29 cellular contexts compared by ENCODE assay signal in genomic region chr10:104099274-104099673, GRCh38. TPM values are rescaled to one million over a fixed set of nuclear protein-coding genes. Genes with fewer than 3 reads are reported as not detected.
DNase-seq lines count a peak whose midpoint lies in the region; ATAC-seq, FAIRE-seq and TF ChIP-seq lines count a peak whose summit lies in the region.
"Had no signal": no experiment of that assay in that cellular context is flagged by ENCODE, and none has a peak within 500 bp of the region (broad histone marks: within the 10 kb centered on the region; RNA-seq: fewer than 3 reads in every experiment).

No MANE protein-coding gene starts in this region.

- ATAC-seq in natural killer cell treated with Interleukin-12 subunit alpha and Interleukin-12 subunit beta and Interleukin-15 and Interleukin-18, amount 100 ng/mL, for 72 hours: no peak
- ATAC-seq: gastroesophageal sphincter, left colon, mucosa of descending colon, natural killer cell, upper lobe of right lung had no signal

- peaks cover 4% of the 10 kb centered on the region for H3K9me3 Mint-ChIP-seq in astrocyte (ENCODE audit: unreplicated experiment)
- H3K9me3 Mint-ChIP-seq in natural killer cell treated with Interleukin-12 subunit alpha and Interleukin-12 subunit beta and Interleukin-15 and Interleukin-18, amount 100 ng/mL, for 72 hours: no peaks in the 10 kb centered on the region
- H3K9me3 Mint-ChIP-seq: natural killer cell had no signal

- H3K27ac ChIP-seq in astrocyte (ENCODE audit: low read depth, low read length): peak overlapping the region; percentile 55
- no peak overlapping the region for H3K27ac ChIP-seq in smooth muscle cell (ENCODE audit: low read depth)
- no peak overlapping the region for H3K27ac ChIP-seq in esophagus muscularis mucosa (replicated peaks in 1 of 4)
- H3K27ac ChIP-seq in tibial nerve: no peak overlapping the region
- H3K27ac ChIP-seq: C4-2B, gastroesophageal sphincter, Peyer's patch, suprapubic skin, upper lobe of right lung had no signal

- H2AFZ ChIP-seq in astrocyte (ENCODE audit: low read depth, low read length) (no peak overlapping the region), smooth muscle cell (ENCODE audit: low read depth) (no peak overlapping the region)

- H3K4me2 ChIP-seq in astrocyte (ENCODE audit: low read length): peak overlapping the region; percentile 43
- H3K4me2 ChIP-seq in smooth muscle cell: peak overlapping the region; percentile 19

- H3K36me3 ChIP-seq in astrocyte (ENCODE audit: insufficient read depth, low read length): no peaks in the 10 kb centered on the region
- H3K36me3 ChIP-seq in smooth muscle cell (ENCODE audit: low read depth): no peaks in the 10 kb centered on the region
- no peaks in the 10 kb centered on the region for H3K36me3 ChIP-seq in esophagus muscularis mucosa
- H3K36me3 ChIP-seq in tibial nerve: no peaks in the 10 kb centered on the region
- H3K36me3 ChIP-seq: gastroesophageal sphincter, Peyer's patch, suprapubic skin, upper lobe of right lung had no signal

- H3K27me3 Mint-ChIP-seq in astrocyte (ENCODE audit: low read depth, unreplicated experiment): peaks cover 2% of the 10 kb centered on the region
- peaks cover 5 to 7% of the 10 kb centered on the region in 2 donors for H3K27me3 Mint-ChIP-seq in natural killer cell treated with Interleukin-12 subunit alpha and Interleukin-12 subunit beta and Interleukin-15 and Interleukin-18, amount 100 ng/mL, for 72 hours
- H3K27me3 Mint-ChIP-seq: activated T-cell treated with anti-CD3 and anti-CD28 coated beads, Interleukin-2, amount 50 U/mL, for 24 hours had no signal

- no peak for TF ChIP-seq CTCF in astrocyte (IDR thresholded peaks at IDR 0.05; ENCODE audit: insufficient read depth, low read depth, low read length)
- TF ChIP-seq CTCF in fibroblast of mammary gland (conservative IDR thresholded peaks at IDR 0.05; ENCODE audit: control insufficient read depth, insufficient read depth, low read depth, low read length): no peak
- no peak for TF ChIP-seq CTCF in smooth muscle cell (IDR thresholded peaks at IDR 0.05; ENCODE audit: borderline replicate concordance, insufficient read depth, poor library complexity, severe bottlenecking)
- no peak for TF ChIP-seq CTCF in esophagus muscularis mucosa (IDR thresholded peaks at IDR 0.05)
- no peak for TF ChIP-seq CTCF in tibial nerve (IDR thresholded peaks at IDR 0.05)

- H3K79me2 ChIP-seq in astrocyte (ENCODE audit: insufficient read depth, low read length) (no peaks in the 10 kb centered on the region), smooth muscle cell (ENCODE audit: low read depth) (no peaks in the 10 kb centered on the region)

- H3K27ac Mint-ChIP-seq in astrocyte (ENCODE audit: unreplicated experiment): peak overlapping the region; percentile 47
- no peak overlapping the region for H3K27ac Mint-ChIP-seq in natural killer cell treated with Interleukin-12 subunit alpha and Interleukin-12 subunit beta and Interleukin-15 and Interleukin-18, amount 100 ng/mL, for 72 hours
- H3K27ac Mint-ChIP-seq: activated B cell treated with CpG ODN at 0.5 μM for 24 hours; activated CD4-positive, alpha-beta T cell treated with anti-CD3 and anti-CD28 coated beads, Interleukin-2, amount 10 ng/mL, durations not matched to agents 7 days and 5 days; activated naive CD8-positive, alpha-beta T cell treated with anti-CD3 and anti-CD28 coated beads, Interleukin-2, amount 10 ng/mL, durations not matched to agents 7 days and 5 days; activated T-cell treated with anti-CD3 and anti-CD28 coated beads, Interleukin-2, amount 50 U/mL, for 24 hours; natural killer cell had no signal

- intact Hi-C loops in esophagus muscularis mucosa (cut with DNase I): no loop called here

- no peak overlapping the region for H3K4me3 Mint-ChIP-seq in astrocyte (ENCODE audit: unreplicated experiment)
- H3K4me3 Mint-ChIP-seq in natural killer cell treated with Interleukin-12 subunit alpha and Interleukin-12 subunit beta and Interleukin-15 and Interleukin-18, amount 100 ng/mL, for 72 hours: no peak overlapping the region
- H3K4me3 Mint-ChIP-seq: activated B cell treated with CpG ODN at 0.5 μM for 24 hours; activated CD4-positive, alpha-beta T cell treated with anti-CD3 and anti-CD28 coated beads, Interleukin-2, amount 10 ng/mL, durations not matched to agents 7 days and 5 days; activated naive CD8-positive, alpha-beta T cell treated with anti-CD3 and anti-CD28 coated beads, Interleukin-2, amount 10 ng/mL, durations not matched to agents 7 days and 5 days; activated T-cell treated with anti-CD3 and anti-CD28 coated beads, Interleukin-2, amount 50 U/mL, for 24 hours; natural killer cell had no signal

- FAIRE-seq in astrocyte (lab: Jason Lieb, UNC): no peak

- peaks cover 2% of the 10 kb centered on the region for H3K36me3 Mint-ChIP-seq in astrocyte (ENCODE audit: low read depth, unreplicated experiment)
- no peaks in the 10 kb centered on the region for H3K36me3 Mint-ChIP-seq in natural killer cell treated with Interleukin-12 subunit alpha and Interleukin-12 subunit beta and Interleukin-15 and Interleukin-18, amount 100 ng/mL, for 72 hours
- H3K36me3 Mint-ChIP-seq: activated naive CD8-positive, alpha-beta T cell treated with anti-CD3 and anti-CD28 coated beads, Interleukin-2, amount 10 ng/mL, durations not matched to agents 7 days and 5 days; natural killer cell had no signal

- peaks cover 9% of the 10 kb centered on the region for H3K4me1 ChIP-seq in astrocyte (ENCODE audit: insufficient read depth, low read length)
- no peaks in the 10 kb centered on the region for H3K4me1 ChIP-seq in smooth muscle cell (ENCODE audit: low read depth)
- peaks cover 0 to 6% (median 0%) of the 10 kb centered on the region in 4 donors for H3K4me1 ChIP-seq in esophagus muscularis mucosa
- H3K4me1 ChIP-seq in tibial nerve: no peaks in the 10 kb centered on the region
- H3K4me1 ChIP-seq: Caco-2, Peyer's patch, suprapubic skin, upper lobe of right lung had no signal

- H3K9ac ChIP-seq in astrocyte (ENCODE audit: low read length) (no peak overlapping the region), smooth muscle cell (ENCODE audit: low read depth) (no peak overlapping the region)

- DNase-seq in HT1080 (ENCODE audit: low read depth) (peak; percentile 42), astrocyte (ENCODE audit: low read depth) (peak; percentile 51), fibroblast of mammary gland (ENCODE audit: low read depth) (peak; percentile 37), smooth muscle cell (lab: John Stamatoyannopoulos, UW; ENCODE audit: unreplicated experiment) (no peak), esophagus muscularis mucosa (ENCODE audit: extremely low spot score) (no peak), tibial nerve (ENCODE audit: low spot score in 2 of 2) (no peak)
- no peak for DNase-seq in natural killer cell treated with Interleukin-12 subunit alpha and Interleukin-12 subunit beta and Interleukin-15 and Interleukin-18, amount 100 ng/mL, for 72 hours (ENCODE audit: low spot score)
- DNase-seq: activated B cell treated with CpG ODN at 0.5 μM for 24 hours; activated CD4-positive, alpha-beta T cell treated with anti-CD3 and anti-CD28 coated beads, Interleukin-2, amount 10 ng/mL, durations not matched to agents 7 days and 5 days; activated gamma-delta T cell treated with Interleukin-2 at 50 U/mL for 16 hours; activated naive CD8-positive, alpha-beta T cell treated with anti-CD3 and anti-CD28 coated beads, Interleukin-2, amount 10 ng/mL, durations not matched to agents 7 days and 5 days; activated T-cell treated with anti-CD3 and anti-CD28 coated beads, Interleukin-2, amount 50 U/mL, for 24 hours; Caco-2; cerebellar nuclear complex; erythroblast; GDM1; hypothalamus; left colon; mammary epithelial cell; mucosa of descending colon; natural killer cell; NCI-H146; NCI-H2107; Peyer's patch; stimulated activated naive CD4-positive, alpha-beta T cell; upper lobe of right lung had no signal

- peaks cover 20% of the 10 kb centered on the region for H3K4me1 Mint-ChIP-seq in astrocyte (ENCODE audit: low read depth, unreplicated experiment)
- H3K4me1 Mint-ChIP-seq in natural killer cell treated with Interleukin-12 subunit alpha and Interleukin-12 subunit beta and Interleukin-15 and Interleukin-18, amount 100 ng/mL, for 72 hours (ENCODE audit: low read depth in 2 of 2): no peaks in the 10 kb centered on the region
- H3K4me1 Mint-ChIP-seq: activated B cell treated with CpG ODN at 0.5 μM for 24 hours; activated CD4-positive, alpha-beta T cell treated with anti-CD3 and anti-CD28 coated beads, Interleukin-2, amount 10 ng/mL, durations not matched to agents 7 days and 5 days; activated naive CD8-positive, alpha-beta T cell treated with anti-CD3 and anti-CD28 coated beads, Interleukin-2, amount 10 ng/mL, durations not matched to agents 7 days and 5 days; natural killer cell had no signal

- H4K20me1 ChIP-seq in astrocyte (ENCODE audit: insufficient read depth, low read length) (no peaks in the 10 kb centered on the region), smooth muscle cell (ENCODE audit: low read depth) (no peaks in the 10 kb centered on the region)

- TF ChIP-seq POLR2A in esophagus muscularis mucosa (IDR thresholded peaks at IDR 0.05; ENCODE audit: low read depth) (no peak), tibial nerve (IDR thresholded peaks at IDR 0.05) (no peak)

- 65% methylated on average over 3 of the region's 3 CpGs for WGBS in smooth muscle cell (ENCODE audit: low lambda C conversion rate)
- 86% methylated on average over 3 of the region's 3 CpGs for WGBS in esophagus muscularis mucosa
- 81 to 82% methylated on average over 3 of the region's 3 CpGs for WGBS in tibial nerve, 2 donors

- H3K4me3 ChIP-seq in astrocyte (ENCODE audit: insufficient read depth, low read depth, low read length): no peak overlapping the region
- no peak overlapping the region for H3K4me3 ChIP-seq in fibroblast of mammary gland (ENCODE audit: control insufficient read depth, low read depth, low read length)
- H3K4me3 ChIP-seq in smooth muscle cell: no peak overlapping the region
- H3K4me3 ChIP-seq in esophagus muscularis mucosa: no peak overlapping the region
- no peak overlapping the region for H3K4me3 ChIP-seq in tibial nerve
- H3K4me3 ChIP-seq: gastroesophageal sphincter, mucosa of descending colon, Peyer's patch, suprapubic skin, upper lobe of right lung had no signal

- TF ChIP-seq EP300 in esophagus muscularis mucosa (IDR thresholded peaks at IDR 0.05) (no peak), tibial nerve (IDR thresholded peaks at IDR 0.05) (no peak)

- H3F3A ChIP-seq in smooth muscle cell (ENCODE audit: low read depth): no peaks in the 10 kb centered on the region

- H3K9me3 ChIP-seq in astrocyte (ENCODE audit: insufficient read depth, low read depth, low read length) (no peaks in the 10 kb centered on the region), smooth muscle cell (replicated peaks; ENCODE audit: low read depth) (no peaks in the 10 kb centered on the region), esophagus muscularis mucosa (peaks cover 0 to 7% (median 0%) of the 10 kb centered on the region in 4 donors), tibial nerve (peaks cover 0 to 8% (median 0%) of the 10 kb centered on the region in 4 donors)
- H3K9me3 ChIP-seq: gastroesophageal sphincter, mucosa of descending colon, suprapubic skin, upper lobe of right lung had no signal

- H3K27me3 ChIP-seq in astrocyte (ENCODE audit: insufficient read depth, low read length): no peaks in the 10 kb centered on the region
- peaks cover 4% of the 10 kb centered on the region for H3K27me3 ChIP-seq in smooth muscle cell (ENCODE audit: low read depth)
- no peaks in the 10 kb centered on the region for H3K27me3 ChIP-seq in esophagus muscularis mucosa
- H3K27me3 ChIP-seq in tibial nerve: no peaks in the 10 kb centered on the region
- H3K27me3 ChIP-seq: gastroesophageal sphincter, Peyer's patch, suprapubic skin, upper lobe of right lung had no signal

RNA-seq across cellular contexts. Expression of gene COL17A1, which starts 13.6 kb away (rescaled TPM):
- total RNA-seq in HT1080 (2014; rRNA removed; shearing (Covaris generic)): 14.2 and 17.7 TPM in 2 replicates
- 9.4 and 10.8 TPM in 2 replicates for polyA plus RNA-seq in HT1080 (2015; cell fraction: cytosol; rRNA removed)
- polyA plus RNA-seq in HT1080 (2015; cell fraction: nucleus; rRNA removed): 33.2 and 35.9 TPM in 2 replicates
- total RNA-seq in astrocyte: 2.6 and 10.1 TPM in 2 replicates
- total RNA-seq in smooth muscle cell: 140 and 150 TPM in 2 replicates
- 31.5 and 167 TPM in 2 replicates for polyA plus RNA-seq in smooth muscle cell
- total RNA-seq in natural killer cell treated with Interleukin-12 subunit alpha and Interleukin-12 subunit beta and Interleukin-15 and Interleukin-18, amount 100 ng/mL, for 72 hours: not detected
- total RNA-seq in esophagus muscularis mucosa: under 1 TPM in 3 of 4 donors, not detected in 1; 0.17 to 0.29 (median 0.26) TPM
- total RNA-seq in tibial nerve: under 1 TPM in 3 of 4 donors, not detected in 1; under 0.01 to 0.59 (median 0.22) TPM
- total RNA-seq: activated B cell treated with CpG ODN at 0.5 μM for 24 hours; activated CD4-positive, alpha-beta T cell treated with anti-CD3 and anti-CD28 coated beads, Interleukin-2, amount 10 ng/mL, durations not matched to agents 7 days and 5 days; activated naive CD8-positive, alpha-beta T cell treated with anti-CD3 and anti-CD28 coated beads, Interleukin-2, amount 10 ng/mL, durations not matched to agents 7 days and 5 days; natural killer cell had no signal

RNA-seq across cellular contexts. Expression of gene SFR1, which starts 22.7 kb away (rescaled TPM):
- total RNA-seq in HT1080 (2014; rRNA removed; shearing (Covaris generic)): 16.3 and 17.3 TPM in 2 replicates
- polyA plus RNA-seq in HT1080 (2015; cell fraction: cytosol; rRNA removed): 23.8 and 26.4 TPM in 2 replicates
- 22.2 and 25.8 TPM in 2 replicates for polyA plus RNA-seq in HT1080 (2015; cell fraction: nucleus; rRNA removed)
- 3.6 and 4.4 TPM in 2 replicates for total RNA-seq in astrocyte
- total RNA-seq in smooth muscle cell: 4.1 and 5.3 TPM in 2 replicates
- 4.7 and 5.3 TPM in 2 replicates for polyA plus RNA-seq in smooth muscle cell
- 10 to 100 TPM; 12.1 to 12.5 TPM for total RNA-seq in natural killer cell treated with Interleukin-12 subunit alpha and Interleukin-12 subunit beta and Interleukin-15 and Interleukin-18, amount 100 ng/mL, for 72 hours
- 1 to 10 TPM; 4.9 to 9.1 (median 7.8) TPM for total RNA-seq in esophagus muscularis mucosa
- 10 to 100 TPM in 2 of 4 donors, 1 to 10 TPM in 2; 4.7 to 26.2 (median 8.4) TPM for total RNA-seq in tibial nerve

Comparison
In these comparisons a context has a peak if more than half of its experiments do, and no peak if none do; other contexts are left out.
1. DNase-seq: peak in HT1080 (single experiment), astrocyte (single experiment) and fibroblast of mammary gland (single experiment); none in smooth muscle cell (single experiment), natural killer cell treated with Interleukin-12 subunit alpha and Interleukin-12 subunit beta and Interleukin-15 and Interleukin-18, amount 100 ng/mL, for 72 hours (single experiment), esophagus muscularis mucosa (single experiment) and tibial nerve (0 of 2).